Comparison of ENCODE assay signal across 8 cellular contexts in genomic region chr3:50192689-50193141, GRCh38. TPM values are rescaled to one million over a fixed set of nuclear protein-coding genes. Genes with fewer than 3 reads are reported as not detected.
DNase-seq lines count a peak whose midpoint lies in the region; ATAC-seq and TF ChIP-seq lines count a peak whose summit lies in the region.

No MANE protein-coding gene starts in this region.

- H3K27ac ChIP-seq in aorta (ENCODE audit: low read depth in 1 of 2, low read length in 2 of 2) = no peak overlapping the region

- peak; percentile 88 for TF ChIP-seq CTCF in progenitor cell of endocrine pancreas (IDR thresholded peaks at IDR 0.05; ENCODE audit: unreplicated experiment)

- no peaks in the 10 kb centered on the region for H3K36me3 ChIP-seq in aorta (ENCODE audit: control insufficient read depth in 1 of 2, insufficient read depth in 2 of 2, low read length in 1 of 2)

- H3K9me3 Mint-ChIP-seq in activated naive CD4-positive, alpha-beta T cell treated with anti-CD3 and anti-CD28 coated beads, Interleukin-2, amount 10 ng/mL, durations not matched to agents 7 days and 5 days = no peaks in the 10 kb centered on the region
- no peaks in the 10 kb centered on the region for H3K9me3 Mint-ChIP-seq in progenitor cell of endocrine pancreas (ENCODE audit: low read depth)

- H3K27me3 Mint-ChIP-seq in activated naive CD4-positive, alpha-beta T cell treated with anti-CD3 and anti-CD28 coated beads, Interleukin-2, amount 10 ng/mL, durations not matched to agents 7 days and 5 days = peaks cover 68% of the 10 kb centered on the region
- H3K27me3 Mint-ChIP-seq in progenitor cell of endocrine pancreas = peaks cover 18% of the 10 kb centered on the region

- in situ Hi-C loops in Caki2 (cut with HindIII; ENCODE audit: low pct_unique_long_range_greater_than_20kb, low sequenced_read_pairs) = no loop called here

- intact Hi-C loops in Right ventricle myocardium inferior (cut with DNase I) (no loop called here), aorta (cut with DNase I) (no loop called here)

- H3K4me3 Mint-ChIP-seq in activated naive CD4-positive, alpha-beta T cell treated with anti-CD3 and anti-CD28 coated beads, Interleukin-2, amount 10 ng/mL, durations not matched to agents 7 days and 5 days = no peak overlapping the region
- H3K4me3 Mint-ChIP-seq in progenitor cell of endocrine pancreas (ENCODE audit: low read depth) = no peak overlapping the region

- peak; percentile 92 for TF ChIP-seq RAD21 in Ishikawa (IDR thresholded peaks at IDR 0.05; ENCODE audit: low read depth)

- H3K4me1 Mint-ChIP-seq in activated naive CD4-positive, alpha-beta T cell treated with anti-CD3 and anti-CD28 coated beads, Interleukin-2, amount 10 ng/mL, durations not matched to agents 7 days and 5 days = peaks cover 13% of the 10 kb centered on the region
- H3K4me1 Mint-ChIP-seq in progenitor cell of endocrine pancreas (ENCODE audit: low read depth) = peaks cover 3% of the 10 kb centered on the region

- CTCF ChIA-PET in activated naive CD4-positive, alpha-beta T cell treated with anti-CD3 and anti-CD28 coated beads, Interleukin-2, amount 10 ng/mL, durations not matched to agents 7 days and 5 days (lab: Charles Lee) = interaction anchor here (0.7 to 6.7 kb wide), 12 partner anchors 11 to 90 kb away, joined by 3 to 202 read pairs (median 8); partner anchors contain the start of gene SLC38A3

- H3K27me3 ChIP-seq in aorta (ENCODE audit: control insufficient read depth in 1 of 2, insufficient read depth in 2 of 2, low read length in 1 of 2) = no peaks in the 10 kb centered on the region

- no peak overlapping the region for H3K4me3 ChIP-seq in aorta (ENCODE audit: low read length in 2 of 2)

- no peak for TF ChIP-seq EP300 in Ishikawa (IDR thresholded peaks at IDR 0.05; ENCODE audit: borderline replicate concordance)

- H3K4me1 ChIP-seq in aorta (ENCODE audit: control insufficient read depth in 1 of 2, insufficient read depth in 2 of 2, low read length in 2 of 2) = no peaks in the 10 kb centered on the region

- ATAC-seq in SK-N-SH treated with all-trans-retinoic acid at 6 μM for 48 hours = peak; percentile 53
- ATAC-seq in Right ventricle myocardium inferior = peak; percentile 33
- peak; percentile 61 for ATAC-seq in aorta (ENCODE audit: low FRiP score)

- H3K27ac Mint-ChIP-seq in activated naive CD4-positive, alpha-beta T cell treated with anti-CD3 and anti-CD28 coated beads, Interleukin-2, amount 10 ng/mL, durations not matched to agents 7 days and 5 days = peak overlapping the region; percentile 65
- no peak overlapping the region for H3K27ac Mint-ChIP-seq in progenitor cell of endocrine pancreas

- WGBS in aorta, 2 donors = 8 to 9% methylated on average over 20 to 21 of the region's 21 CpGs

- no peaks in the 10 kb centered on the region for H3K9me3 ChIP-seq in aorta (ENCODE audit: control insufficient read depth, low read length)

- peak; percentile 36 for DNase-seq in Caki2 (ENCODE audit: low read depth)
- DNase-seq in activated naive CD4-positive, alpha-beta T cell treated with anti-CD3 and anti-CD28 coated beads, Interleukin-2, amount 10 ng/mL, durations not matched to agents 7 days and 5 days = peak; percentile 90
- peak; percentile 83 for DNase-seq in Right ventricle myocardium inferior (ENCODE audit: missing footprints)
- peak; percentile 87 for DNase-seq in progenitor cell of endocrine pancreas (ENCODE audit: low spot score, unreplicated experiment)
- DNase-seq in aorta = peak; percentile 73 to 92
- DNase-seq in NCI-H1436 (lab: John Stamatoyannopoulos, UW) = no peak

- no peaks in the 10 kb centered on the region for H3K36me3 Mint-ChIP-seq in activated naive CD4-positive, alpha-beta T cell treated with anti-CD3 and anti-CD28 coated beads, Interleukin-2, amount 10 ng/mL, durations not matched to agents 7 days and 5 days
- H3K36me3 Mint-ChIP-seq in progenitor cell of endocrine pancreas (ENCODE audit: insufficient read depth) = no peaks in the 10 kb centered on the region

TF ChIP-seq in Ishikawa, 13 proteins besides CTCF, POLR2A, EP300 and RAD21:
- peak; percentile 68; the same call in 1 of the 2 replicates for TF ChIP-seq ZBTB7A (IDR thresholded peaks at IDR 0.05; ENCODE audit: low read depth)
- no peak for TF ChIP-seq TAF1 (IDR thresholded peaks at IDR 0.05; ENCODE audit: low read depth)

TF ChIP-seq in SK-N-SH treated with all-trans-retinoic acid at 6 μM for 48 hours, 23 proteins besides CTCF, POLR2A, EP300 and RAD21 (continues in another document):
- TF ChIP-seq TSHZ2 (CRISPR knock-in tag; IDR thresholded peaks at IDR 0.05) = no peak
- TF ChIP-seq TCF4 (CRISPR knock-in tag; IDR thresholded peaks at IDR 0.05; ENCODE audit: borderline replicate concordance) = no peak
- TF ChIP-seq PATZ1 (CRISPR knock-in tag; IDR thresholded peaks at IDR 0.05; ENCODE audit: borderline replicate concordance) = no peak
- TF ChIP-seq ZC3H10 (CRISPR knock-in tag; IDR thresholded peaks at IDR 0.05) = no peak
- TF ChIP-seq ZNF70 (CRISPR knock-in tag; IDR thresholded peaks at IDR 0.05) = no peak
- TF ChIP-seq RARB (CRISPR knock-in tag; IDR thresholded peaks at IDR 0.05) = no peak
- no peak for TF ChIP-seq PPARA (CRISPR knock-in tag; IDR thresholded peaks at IDR 0.05; ENCODE audit: borderline replicate concordance)
- TF ChIP-seq TOX (CRISPR knock-in tag; IDR thresholded peaks at IDR 0.05; ENCODE audit: borderline replicate concordance) = no peak
- no peak for TF ChIP-seq ARNTL (CRISPR knock-in tag; IDR thresholded peaks at IDR 0.05; ENCODE audit: borderline replicate concordance, low read depth)
- no peak for TF ChIP-seq CSDC2 (CRISPR knock-in tag; IDR thresholded peaks at IDR 0.05)
- TF ChIP-seq BACH2 (CRISPR knock-in tag; IDR thresholded peaks at IDR 0.05; ENCODE audit: borderline replicate concordance) = no peak
- TF ChIP-seq ZFP30 (CRISPR knock-in tag; IDR thresholded peaks at IDR 0.05) = no peak
- no peak for TF ChIP-seq GLIS3 (CRISPR knock-in tag; IDR thresholded peaks at IDR 0.05)
- no peak for TF ChIP-seq ZNF565 (CRISPR knock-in tag; conservative IDR thresholded peaks at IDR 0.05; ENCODE audit: low read depth)
- TF ChIP-seq ISL1 (CRISPR knock-in tag; IDR thresholded peaks at IDR 0.05) = no peak
- no peak for TF ChIP-seq ZNF8 (CRISPR knock-in tag; IDR thresholded peaks at IDR 0.05)

RNA-seq across cellular contexts. Expression of gene GNAT1, which starts 1.3 kb away (rescaled TPM):
- not detected in 2 replicates for total RNA-seq in Caki2 (2014; rRNA removed; shearing (Covaris generic); ENCODE audit: low replicate concordance)
- total RNA-seq in Right ventricle myocardium inferior (not detected), progenitor cell of endocrine pancreas (0.12 and 0.91 TPM in 2 replicates), aorta (not detected)
- polyA plus RNA-seq in aorta = not detected

RNA-seq across cellular contexts. Expression of gene SLC38A3, which starts 12.4 kb away (rescaled TPM):
- not detected in 2 replicates for total RNA-seq in Caki2 (2014; rRNA removed; shearing (Covaris generic); ENCODE audit: low replicate concordance)
- total RNA-seq in Right ventricle myocardium inferior (10.3 TPM), progenitor cell of endocrine pancreas (43.5 and 44.7 TPM in 2 replicates), aorta (1 to 10 TPM in 1 of 2 donors, under 1 TPM in 1; 0.19 to 1.4 TPM)
- polyA plus RNA-seq in aorta = under 1 TPM in 1 of 2 donors, not detected in 1; 0.56 TPM

RNA-seq across cellular contexts. Expression of gene SEMA3F, which starts 37.6 kb away (rescaled TPM):
- 33.5 and 36.1 TPM in 2 replicates for total RNA-seq in Caki2 (2014; rRNA removed; shearing (Covaris generic); ENCODE audit: low replicate concordance)
- total RNA-seq in Right ventricle myocardium inferior = 12.3 TPM
- 23.6 and 26.5 TPM in 2 replicates for total RNA-seq in progenitor cell of endocrine pancreas
- 10 to 100 TPM; 39.2 to 40.3 TPM for total RNA-seq in aorta
- 10 to 100 TPM; 10.3 to 17.4 TPM for polyA plus RNA-seq in aorta

RNA-seq across cellular contexts. Expression of gene GNAI2, which starts 43.3 kb away (rescaled TPM):
- total RNA-seq in Caki2 (2014; rRNA removed; shearing (Covaris generic); ENCODE audit: low replicate concordance) = 100 and 121 TPM in 2 replicates
- total RNA-seq in Right ventricle myocardium inferior (153 TPM), progenitor cell of endocrine pancreas (158 and 171 TPM in 2 replicates), aorta (100 to 1,000 TPM; 301 to 356 TPM)
- polyA plus RNA-seq in aorta = 100 to 1,000 TPM; 174 to 217 TPM
